ENCODE assay signal across 10 cellular contexts in the genomic region with DNA sequence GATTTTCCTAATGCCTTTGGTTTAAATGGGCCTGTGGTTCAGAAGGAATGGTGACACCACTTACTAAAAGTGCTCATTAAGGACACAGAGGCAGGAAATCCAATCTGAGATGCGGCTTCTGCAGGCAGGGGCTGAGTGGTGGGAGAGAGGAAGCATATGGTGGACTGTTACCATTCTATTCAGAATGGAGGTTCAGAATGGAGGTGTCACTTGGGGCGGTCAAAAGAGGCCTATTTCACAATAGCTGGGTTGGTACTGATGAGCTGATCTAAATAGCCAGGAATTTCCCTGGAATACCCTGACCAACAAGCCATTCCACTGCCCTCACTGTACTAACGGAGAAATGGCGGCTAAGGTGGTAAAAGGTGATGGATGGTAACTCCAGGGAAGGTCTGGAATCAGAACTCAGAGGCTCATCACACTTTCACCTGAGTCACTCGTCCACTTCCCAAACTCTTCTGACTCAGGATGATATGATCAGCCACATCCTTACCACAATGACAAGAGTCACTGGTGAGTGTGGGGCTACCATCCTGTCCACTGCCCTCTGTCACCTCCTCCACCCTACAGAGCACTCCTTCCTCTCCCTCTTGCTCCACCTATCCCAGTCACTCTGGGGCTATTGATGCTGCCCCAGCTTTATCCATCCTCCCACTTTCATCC. TPM values are rescaled to one million over a fixed set of nuclear protein-coding genes. Genes with fewer than 3 reads are reported as not detected.
A peak's percentile ranks its signal among the peaks of the same experiment; 100 is the strongest.
DNase-seq lines count a peak whose midpoint lies in the region; ATAC-seq and TF ChIP-seq lines count a peak whose summit lies in the region.
"Had no signal": no experiment of that assay in that cellular context is flagged by ENCODE, and none has a peak within 500 bp of the region (broad histone marks: within the 10 kb centered on the region; RNA-seq: fewer than 3 reads in every experiment).

No MANE protein-coding gene starts in this region.

- peaks cover 56% of the 10 kb centered on the region for H3K4me1 ChIP-seq in left ventricle myocardium inferior
- peaks cover 0 to 26% of the 10 kb centered on the region in 2 donors for H3K4me1 ChIP-seq in right atrium auricular region
- peaks cover 13% of the 10 kb centered on the region for H3K4me1 ChIP-seq in foreskin keratinocyte
- H3K4me1 ChIP-seq in upper lobe of left lung, result peaks cover 4 to 15% (median 7%) of the 10 kb centered on the region in 4 donors

- ATAC-seq in foreskin keratinocyte (peak; percentile 84), upper lobe of left lung (ENCODE audit: low FRiP score in 2 of 2) (peak; percentile 20 to 55)

- TF ChIP-seq CTCF in left ventricle myocardium inferior (IDR thresholded peaks at IDR 0.05; ENCODE audit: borderline replicate concordance) (no peak), right atrium auricular region (IDR thresholded peaks at IDR 0.05) (no peak), foreskin keratinocyte (conservative IDR thresholded peaks at IDR 0.05) (no peak), upper lobe of left lung (IDR thresholded peaks at IDR 0.05) (no peak)

- DNase-seq in left ventricle myocardium inferior (no peak), right atrium auricular region (ENCODE audit: low spot score) (no peak), RKO (ENCODE audit: low spot score) (peak; percentile 83), foreskin keratinocyte (peak; percentile 70 to 81), upper lobe of left lung (no peak), NCI-H526 treated with DMSO at 0.1 percent for 48 hours (lab: John Stamatoyannopoulos, UW) (no peak), islet precursor cell (no peak), putamen (ENCODE audit: low spot score) (no peak)

- H3K9me3 ChIP-seq in left ventricle myocardium inferior (replicated peaks) (no peaks in the 10 kb centered on the region), right atrium auricular region (no peaks in the 10 kb centered on the region), upper lobe of left lung (no peaks in the 10 kb centered on the region)
- H3K9me3 ChIP-seq: left lung had no signal

- WGBS in upper lobe of left lung, 2 donors, result 66 to 85% methylated on average over 5 of the region's 5 CpGs

- no peaks in the 10 kb centered on the region for H3K27me3 ChIP-seq in left ventricle myocardium inferior (ENCODE audit: low read depth)
- no peaks in the 10 kb centered on the region for H3K27me3 ChIP-seq in right atrium auricular region
- no peaks in the 10 kb centered on the region for H3K27me3 ChIP-seq in foreskin keratinocyte
- H3K27me3 ChIP-seq in upper lobe of left lung, result no peaks in the 10 kb centered on the region
- H3K27me3 ChIP-seq: cardiac muscle cell, left lung had no signal

- H3K36me3 ChIP-seq in left ventricle myocardium inferior (peaks cover 64% of the 10 kb centered on the region), right atrium auricular region (peaks cover 48% of the 10 kb centered on the region), upper lobe of left lung (peaks cover 0 to 35% (median 28%) of the 10 kb centered on the region in 4 donors)

- intact Hi-C loops in left ventricle myocardium inferior (cut with micrococcal nuclease), result loop anchor here (2.0 kb wide), 1 partner anchor 80 kb away; no protein-coding TSS in a partner anchor

- TF ChIP-seq POLR2A in upper lobe of left lung (IDR thresholded peaks at IDR 0.05), result no peak

- TF ChIP-seq EP300 in upper lobe of left lung (IDR thresholded peaks at IDR 0.05), result no peak

- no peak overlapping the region for H3K4me3 ChIP-seq in left ventricle myocardium inferior
- no peak overlapping the region for H3K4me3 ChIP-seq in right atrium auricular region
- H3K4me3 ChIP-seq in upper lobe of left lung, result no peak overlapping the region
- H3K4me3 ChIP-seq: cardiac muscle cell, left lung had no signal

- H3K27ac ChIP-seq in left ventricle myocardium inferior (replicated peaks) (peak overlapping the region; percentile 85), right atrium auricular region (peak overlapping the region in 1 of 2 donors; percentile 76), foreskin keratinocyte (no peak overlapping the region), upper lobe of left lung (peak overlapping the region in 3 of 4 donors; percentile 1 to 82 (median 13))
- H3K27ac ChIP-seq: cardiac muscle cell had no signal

RNA-seq across cellular contexts. Expression of a gene that starts 15.7 kb away (rescaled TPM):
- total RNA-seq in left ventricle myocardium inferior (9.4 TPM), right atrium auricular region (1 to 10 TPM; 6.2 to 6.8 TPM), foreskin keratinocyte (30.1 and 36.0 TPM in 2 replicates), upper lobe of left lung (10 to 100 TPM in 4 of 6 donors, 1 to 10 TPM in 2; 5.1 to 19.9 (median 12.8) TPM)
- polyA plus RNA-seq in foreskin keratinocyte, result 27.9 and 34.1 TPM in 2 replicates

RNA-seq across cellular contexts. Expression of a gene that starts 46.5 kb away (rescaled TPM):
- total RNA-seq in left ventricle myocardium inferior, result 13.6 TPM
- 10 to 100 TPM; 11.1 to 14.8 TPM for total RNA-seq in right atrium auricular region
- total RNA-seq in foreskin keratinocyte, result 10.1 and 12.4 TPM in 2 replicates
- 17.9 and 18.2 TPM in 2 replicates for polyA plus RNA-seq in foreskin keratinocyte
- 100 to 1,000 TPM in 1 of 6 donors, 10 to 100 TPM in 5; 57.7 to 116 (median 67.9) TPM for total RNA-seq in upper lobe of left lung

Comparison
In these comparisons a context has a peak if more than half of its experiments do, and no peak if none do; other contexts are left out.
1. DNase-seq: peak in RKO (single experiment) and foreskin keratinocyte (2 of 2); none in left ventricle myocardium inferior (single experiment), right atrium auricular region (single experiment), upper lobe of left lung (0 of 2), NCI-H526 treated with DMSO at 0.1 percent for 48 hours (single experiment), islet precursor cell (single experiment) and putamen (single experiment).